In genomic region chr15:84634228-84634837, GRCh38 we compare ENCODE assay signal across 9 cellular contexts. TPM values are rescaled to one million over a fixed set of nuclear protein-coding genes. Genes with fewer than 3 reads are reported as not detected.
DNase-seq lines count a peak whose midpoint lies in the region; FAIRE-seq and TF ChIP-seq lines count a peak whose summit lies in the region.
"Had no signal": no experiment of that assay in that cellular context is flagged by ENCODE, and none has a peak within 500 bp of the region (broad histone marks: within the 10 kb centered on the region; RNA-seq: fewer than 3 reads in every experiment).

No MANE protein-coding gene starts in this region.

- H3K4me3 Mint-ChIP-seq in activated T-helper 1 cell treated with anti-CD3 and anti-CD28 coated beads, Interleukin-12 subunit alpha, Interleukin-12 subunit beta, Interleukin-2, Interleukin-4 antibody, amounts not matched to agents 30 ng/mL and 10 ng/mL and 1 ng/mL, durations not matched to agents 14 hours and 24 hours and 36 hours, result peak overlapping the region; percentile 90

- no peaks in the 10 kb centered on the region for H3K9me3 Mint-ChIP-seq in activated T-helper 1 cell treated with anti-CD3 and anti-CD28 coated beads, Interleukin-12 subunit alpha, Interleukin-12 subunit beta, Interleukin-2, Interleukin-4 antibody, amounts not matched to agents 30 ng/mL and 10 ng/mL and 1 ng/mL, durations not matched to agents 14 hours and 24 hours and 36 hours

- H3K4me2 ChIP-seq in smooth muscle cell, result peak overlapping the region; percentile 95

- H3K4me3 ChIP-seq in iPS-15b (ENCODE audit: low read depth, low read length), result peak overlapping the region; percentile 42
- peak overlapping the region; percentile 67 for H3K4me3 ChIP-seq in smooth muscle cell

- peak overlapping the region; percentile 80 for H3K27ac Mint-ChIP-seq in activated T-helper 1 cell treated with anti-CD3 and anti-CD28 coated beads, Interleukin-12 subunit alpha, Interleukin-12 subunit beta, Interleukin-2, Interleukin-4 antibody, amounts not matched to agents 30 ng/mL and 10 ng/mL and 1 ng/mL, durations not matched to agents 14 hours and 24 hours and 36 hours

- H3K27ac ChIP-seq in smooth muscle cell (ENCODE audit: low read depth), result no peak overlapping the region

- peaks cover 5% of the 10 kb centered on the region for H3K4me1 ChIP-seq in iPS-15b (ENCODE audit: control insufficient read depth, insufficient read depth, low read length)
- peaks cover 20% of the 10 kb centered on the region for H3K4me1 ChIP-seq in smooth muscle cell (ENCODE audit: low read depth)

- no peak overlapping the region for H2AFZ ChIP-seq in smooth muscle cell (ENCODE audit: low read depth)

- intact Hi-C loops in activated T-helper 1 cell treated with anti-CD3 and anti-CD28 coated beads, Interleukin-12 subunit alpha, Interleukin-12 subunit beta, Interleukin-2, Interleukin-4 antibody, amounts not matched to agents 30 ng/mL and 10 ng/mL and 1 ng/mL, durations not matched to agents 14 hours and 24 hours and 36 hours (cut with micrococcal nuclease), result loop anchor here (5.0 kb wide), 1 partner anchor 33 kb away; no protein-coding TSS in a partner anchor

- H3K36me3 ChIP-seq in iPS-15b (ENCODE audit: control insufficient read depth, insufficient read depth, low read length) (no peaks in the 10 kb centered on the region), smooth muscle cell (ENCODE audit: low read depth) (no peaks in the 10 kb centered on the region)

- peak overlapping the region; percentile 17 for H3K9ac ChIP-seq in iPS-15b (ENCODE audit: low read depth, low read length)
- no peak overlapping the region for H3K9ac ChIP-seq in smooth muscle cell (ENCODE audit: low read depth)

- CTCF ChIA-PET in HEK293T (lab: Yijun Ruan, JAX), result interaction anchor here (0.9 to 1.0 kb wide), 2 partner anchors 20 to 35 kb away, joined by 3 to 4 read pairs; partner anchors contain the start of gene WDR73

- FAIRE-seq in HTR-8/SVneo (lab: Jason Lieb, UNC), result no peak
- FAIRE-seq: endometrium had no signal

- WGBS in smooth muscle cell (ENCODE audit: low lambda C conversion rate), result 34% methylated on average over 23 of the region's 23 CpGs

- peaks cover 23% of the 10 kb centered on the region for H3K79me2 ChIP-seq in smooth muscle cell (ENCODE audit: low read depth)

- no peaks in the 10 kb centered on the region for H3K27me3 Mint-ChIP-seq in activated T-helper 1 cell treated with anti-CD3 and anti-CD28 coated beads, Interleukin-12 subunit alpha, Interleukin-12 subunit beta, Interleukin-2, Interleukin-4 antibody, amounts not matched to agents 30 ng/mL and 10 ng/mL and 1 ng/mL, durations not matched to agents 14 hours and 24 hours and 36 hours (ENCODE audit: insufficient read depth)

- H4K20me1 ChIP-seq in smooth muscle cell (ENCODE audit: low read depth), result peaks cover 50% of the 10 kb centered on the region

- POLR2A ChIA-PET in HEK293T (lab: Yijun Ruan, JAX), result interaction anchor here (6.1 kb wide), 1 partner anchor 20 kb away, joined by 45 read pairs; the partner anchor contains the start of gene WDR73

- TF ChIP-seq CTCF in smooth muscle cell (IDR thresholded peaks at IDR 0.05; ENCODE audit: borderline replicate concordance, insufficient read depth, poor library complexity, severe bottlenecking) (no peak), GM20000 (IDR thresholded peaks at IDR 0.05; ENCODE audit: extremely low read depth, missing control alignments) (no peak)

- H3K27me3 ChIP-seq in iPS-15b (ENCODE audit: control insufficient read depth, insufficient read depth, low read length) (peaks cover 24% of the 10 kb centered on the region), smooth muscle cell (ENCODE audit: low read depth) (no peaks in the 10 kb centered on the region)

- peaks cover 57% of the 10 kb centered on the region for H3K4me1 Mint-ChIP-seq in activated T-helper 1 cell treated with anti-CD3 and anti-CD28 coated beads, Interleukin-12 subunit alpha, Interleukin-12 subunit beta, Interleukin-2, Interleukin-4 antibody, amounts not matched to agents 30 ng/mL and 10 ng/mL and 1 ng/mL, durations not matched to agents 14 hours and 24 hours and 36 hours (ENCODE audit: low read depth)

- DNase-seq in HEK293T (ENCODE audit: extremely low spot score), result no peak
- no peak for DNase-seq in activated T-helper 1 cell treated with anti-CD3 and anti-CD28 coated beads, Interleukin-12 subunit alpha, Interleukin-12 subunit beta, Interleukin-2, Interleukin-4 antibody, amounts not matched to agents 30 ng/mL and 10 ng/mL and 1 ng/mL, durations not matched to agents 14 hours and 24 hours and 36 hours (ENCODE audit: low spot score)
- no peak for DNase-seq in smooth muscle cell (lab: John Stamatoyannopoulos, UW; ENCODE audit: unreplicated experiment)
- DNase-seq in GM20000 (ENCODE audit: low spot score), result no peak
- no peak for DNase-seq in superior temporal gyrus (ENCODE audit: extremely low spot score)
- no peak for DNase-seq in DMS53 (lab: John Stamatoyannopoulos, UW)
- no peak for DNase-seq in HTR-8/SVneo (ENCODE audit: insufficient read length, low spot score)

- peaks cover 6% of the 10 kb centered on the region for H3F3A ChIP-seq in smooth muscle cell (ENCODE audit: low read depth)

- H3K36me3 Mint-ChIP-seq in activated T-helper 1 cell treated with anti-CD3 and anti-CD28 coated beads, Interleukin-12 subunit alpha, Interleukin-12 subunit beta, Interleukin-2, Interleukin-4 antibody, amounts not matched to agents 30 ng/mL and 10 ng/mL and 1 ng/mL, durations not matched to agents 14 hours and 24 hours and 36 hours (ENCODE audit: low read depth), result peaks cover 32% of the 10 kb centered on the region

- no peaks in the 10 kb centered on the region for H3K9me3 ChIP-seq in iPS-15b (ENCODE audit: control insufficient read depth, insufficient read depth, low read length)
- H3K9me3 ChIP-seq in smooth muscle cell (replicated peaks; ENCODE audit: low read depth), result no peaks in the 10 kb centered on the region

TF ChIP-seq in HEK293T, 16 proteins besides CTCF, POLR2A, EP300 and RAD21:
- TF ChIP-seq L3MBTL2 (conservative IDR thresholded peaks at IDR 0.05) (peak; percentile 26; the same call in 1 of the 2 replicates), TARDBP (IDR thresholded peaks at IDR 0.05) (no peak)

RNA-seq across cellular contexts. Expression of gene WDR73, which starts 19.8 kb away (rescaled TPM):
- 27.8 and 33.5 TPM in 2 replicates for total RNA-seq in activated T-helper 1 cell treated with anti-CD3 and anti-CD28 coated beads, Interleukin-12 subunit alpha, Interleukin-12 subunit beta, Interleukin-2, Interleukin-4 antibody, amounts not matched to agents 30 ng/mL and 10 ng/mL and 1 ng/mL, durations not matched to agents 14 hours and 24 hours and 36 hours
- 12.3 and 18.9 TPM in 2 replicates for total RNA-seq in smooth muscle cell
- 19.4 and 28.9 TPM in 2 replicates for polyA plus RNA-seq in smooth muscle cell

RNA-seq across cellular contexts. Expression of gene NMB, which starts 23.7 kb away (rescaled TPM):
- total RNA-seq in activated T-helper 1 cell treated with anti-CD3 and anti-CD28 coated beads, Interleukin-12 subunit alpha, Interleukin-12 subunit beta, Interleukin-2, Interleukin-4 antibody, amounts not matched to agents 30 ng/mL and 10 ng/mL and 1 ng/mL, durations not matched to agents 14 hours and 24 hours and 36 hours, result 3.0 and 3.5 TPM in 2 replicates
- total RNA-seq in smooth muscle cell, result 2.1 and 4.3 TPM in 2 replicates
- 6.5 and 12.7 TPM in 2 replicates for polyA plus RNA-seq in smooth muscle cell

RNA-seq across cellular contexts. Expression of gene ZSCAN2, which starts 33.5 kb away (rescaled TPM):
- total RNA-seq in activated T-helper 1 cell treated with anti-CD3 and anti-CD28 coated beads, Interleukin-12 subunit alpha, Interleukin-12 subunit beta, Interleukin-2, Interleukin-4 antibody, amounts not matched to agents 30 ng/mL and 10 ng/mL and 1 ng/mL, durations not matched to agents 14 hours and 24 hours and 36 hours, result 6.5 and 7.0 TPM in 2 replicates
- total RNA-seq in smooth muscle cell, result 15.4 and 21.7 TPM in 2 replicates
- 6.9 and 12.6 TPM in 2 replicates for polyA plus RNA-seq in smooth muscle cell
